19 cellular contexts compared by ENCODE assay signal in genomic region chr12:81705586-81705985, GRCh38. TPM values are rescaled to one million over a fixed set of nuclear protein-coding genes. Genes with fewer than 3 reads are reported as not detected.
DNase-seq lines count a peak whose midpoint lies in the region; ATAC-seq, FAIRE-seq and TF ChIP-seq lines count a peak whose summit lies in the region.
"Had no signal": no experiment of that assay in that cellular context is flagged by ENCODE, and none has a peak within 500 bp of the region (broad histone marks: within the 10 kb centered on the region; RNA-seq: fewer than 3 reads in every experiment).

No MANE protein-coding gene starts in this region.

- H3K4me3 ChIP-seq in GM23248 (no peak overlapping the region), bronchial epithelial cell (ENCODE audit: low read depth, low read length) (no peak overlapping the region)
- H3K4me3 ChIP-seq: BLaER1, GM12878, HAP-1 had no signal

- H3K4me1 ChIP-seq in GM23248 (ENCODE audit: insufficient read depth) = no peaks in the 10 kb centered on the region
- H3K4me1 ChIP-seq: BLaER1, Caco-2, HAP-1 had no signal

- TF ChIP-seq CTCF in bronchial epithelial cell (IDR thresholded peaks at IDR 0.05; ENCODE audit: insufficient read depth, low read length, severe bottlenecking) = no peak

- peak; percentile 70 for ATAC-seq in stimulated activated effector memory CD8-positive, alpha-beta T cell treated with anti-CD3 and anti-CD28 coated beads, Interleukin-12 subunit alpha, Interleukin-12 subunit beta, amount 100 ng/mL, for 72 hours
- ATAC-seq in GM21526 (IDR thresholded peaks at IDR 0.05; ENCODE audit: low FRiP score, unreplicated experiment) = no peak
- ATAC-seq: GM12878 had no signal

- peaks cover 3% of the 10 kb centered on the region for H3K9me3 Mint-ChIP-seq in stimulated activated effector memory CD8-positive, alpha-beta T cell treated with anti-CD3 and anti-CD28 coated beads, Interleukin-12 subunit alpha, Interleukin-12 subunit beta, amount 100 ng/mL, for 72 hours

- no peaks in the 10 kb centered on the region for H3K9me3 ChIP-seq in GM23248 (ENCODE audit: low read depth)
- H3K9me3 ChIP-seq: BLaER1, Caco-2, HAP-1 had no signal

- H3K4me1 Mint-ChIP-seq in stimulated activated effector memory CD8-positive, alpha-beta T cell treated with anti-CD3 and anti-CD28 coated beads, Interleukin-12 subunit alpha, Interleukin-12 subunit beta, amount 100 ng/mL, for 72 hours = no peaks in the 10 kb centered on the region
- H3K4me1 Mint-ChIP-seq: CD8-positive, alpha-beta memory T cell had no signal

- in situ Hi-C loops in GM23248 (cut with MboI) = no loop called here

- H3F3A ChIP-seq in GM23248 (ENCODE audit: insufficient read depth) = no peaks in the 10 kb centered on the region

- no peaks in the 10 kb centered on the region for H3K9me2 ChIP-seq in GM23248 (ENCODE audit: insufficient read depth)

- WGBS in GM23248 (ENCODE audit: low coverage in 1 of 2, low lambda C conversion rate in 2 of 2, missing lambda C conversion rate in 2 of 2), 2 experiments = 38 to 43% methylated on average over 1 of the region's 1 CpG

- DNase-seq in GM23248 = peak; percentile 6
- DNase-seq in RKO (ENCODE audit: low spot score) = peak; percentile 17
- DNase-seq in bronchial epithelial cell (ENCODE audit: low read depth) = peak; percentile 50
- DNase-seq in stimulated activated effector memory CD8-positive, alpha-beta T cell treated with anti-CD3 and anti-CD28 coated beads, Interleukin-12 subunit alpha, Interleukin-12 subunit beta, amount 100 ng/mL, for 72 hours (ENCODE audit: low spot score in 2 of 2) = no peak
- DNase-seq in ureter (ENCODE audit: low spot score) = no peak
- no peak for DNase-seq in urothelium cell line (ENCODE audit: low spot score)
- DNase-seq: 8988T; AML-193; Caco-2; CD8-positive, alpha-beta memory T cell; HFFc6; IMR-90 had no signal

- no peaks in the 10 kb centered on the region for H3K36me3 Mint-ChIP-seq in stimulated activated effector memory CD8-positive, alpha-beta T cell treated with anti-CD3 and anti-CD28 coated beads, Interleukin-12 subunit alpha, Interleukin-12 subunit beta, amount 100 ng/mL, for 72 hours
- H3K36me3 Mint-ChIP-seq: CD8-positive, alpha-beta memory T cell had no signal

- H3K27me3 ChIP-seq in GM23248 (replicated peaks; ENCODE audit: insufficient read depth) = no peaks in the 10 kb centered on the region
- H3K27me3 ChIP-seq in bronchial epithelial cell (ENCODE audit: control insufficient read depth, insufficient read depth, low read length) = no peaks in the 10 kb centered on the region
- H3K27me3 ChIP-seq: BLaER1 had no signal

- H2AFZ ChIP-seq in GM23248 = no peak overlapping the region

- no peak overlapping the region for H3K4me2 ChIP-seq in GM23248 (ENCODE audit: unreplicated experiment)
- H3K4me2 ChIP-seq: BLaER1 had no signal

- no peak overlapping the region for H3K9ac ChIP-seq in GM23248
- H3K9ac ChIP-seq: BLaER1 had no signal

- H3K27ac Mint-ChIP-seq in stimulated activated effector memory CD8-positive, alpha-beta T cell treated with anti-CD3 and anti-CD28 coated beads, Interleukin-12 subunit alpha, Interleukin-12 subunit beta, amount 100 ng/mL, for 72 hours = no peak overlapping the region
- H3K27ac Mint-ChIP-seq: CD8-positive, alpha-beta memory T cell; HFFc6 had no signal

- H3K36me3 ChIP-seq in GM23248 (ENCODE audit: low read depth) (no peaks in the 10 kb centered on the region), bronchial epithelial cell (ENCODE audit: control insufficient read depth, insufficient read depth, low read length) (no peaks in the 10 kb centered on the region)
- H3K36me3 ChIP-seq: BLaER1, HAP-1 had no signal

- H4K20me1 ChIP-seq in GM23248 (ENCODE audit: insufficient read depth) = no peaks in the 10 kb centered on the region
- H4K20me1 ChIP-seq: BLaER1 had no signal

- H3K27ac ChIP-seq in GM23248 = no peak overlapping the region
- H3K27ac ChIP-seq: BLaER1, HL-60 had no signal

- no peaks in the 10 kb centered on the region for H3K79me2 ChIP-seq in GM23248 (ENCODE audit: insufficient read depth)

- FAIRE-seq in bronchial epithelial cell (lab: Jason Lieb, UNC) = no peak
- no peak for FAIRE-seq in urothelium cell line (lab: Jason Lieb, UNC)
- FAIRE-seq: GM12878, GM18507, H1 had no signal

- H3K4me3 Mint-ChIP-seq in stimulated activated effector memory CD8-positive, alpha-beta T cell treated with anti-CD3 and anti-CD28 coated beads, Interleukin-12 subunit alpha, Interleukin-12 subunit beta, amount 100 ng/mL, for 72 hours = no peak overlapping the region
- H3K4me3 Mint-ChIP-seq: CD8-positive, alpha-beta memory T cell; HFFc6 had no signal

RNA-seq across cellular contexts. Expression of gene PPFIA2, which starts 53.6 kb away (rescaled TPM):
- total RNA-seq in GM23248 (2014; rRNA removed; shearing (Covaris generic)) = not detected in 2 replicates
- polyA plus RNA-seq in GM23248 (2016; fragmentation: Nextera tagmentation; extraction: Ambion mirVana) = not detected in 2 replicates
- 0.26 TPM in 1 of 2 replicates, not detected in the other for total RNA-seq in bronchial epithelial cell
- total RNA-seq in ureter = 18.5 TPM
- total RNA-seq: Caco-2; CD8-positive, alpha-beta memory T cell; HFFc6 had no signal
- polyA plus RNA-seq: CD8-positive, alpha-beta memory T cell had no signal

Comparison
In these comparisons a context has a peak if more than half of its experiments do, and no peak if none do; other contexts are left out.
1. DNase-seq: peak in GM23248 (single experiment), RKO (single experiment) and bronchial epithelial cell (single experiment); none in stimulated activated effector memory CD8-positive, alpha-beta T cell treated with anti-CD3 and anti-CD28 coated beads, Interleukin-12 subunit alpha, Interleukin-12 subunit beta, amount 100 ng/mL, for 72 hours (0 of 2), ureter (single experiment) and urothelium cell line (single experiment).
2. RNA of gene PPFIA2, which starts 53.6 kb away (total RNA-seq): 18.5 TPM in ureter (single experiment); 0.26 TPM in bronchial epithelial cell and not detected in GM23248; every median in the first group is over 10 times any median in the second.